Comparison of ENCODE assay signal across 17 cellular contexts in the genomic region with DNA sequence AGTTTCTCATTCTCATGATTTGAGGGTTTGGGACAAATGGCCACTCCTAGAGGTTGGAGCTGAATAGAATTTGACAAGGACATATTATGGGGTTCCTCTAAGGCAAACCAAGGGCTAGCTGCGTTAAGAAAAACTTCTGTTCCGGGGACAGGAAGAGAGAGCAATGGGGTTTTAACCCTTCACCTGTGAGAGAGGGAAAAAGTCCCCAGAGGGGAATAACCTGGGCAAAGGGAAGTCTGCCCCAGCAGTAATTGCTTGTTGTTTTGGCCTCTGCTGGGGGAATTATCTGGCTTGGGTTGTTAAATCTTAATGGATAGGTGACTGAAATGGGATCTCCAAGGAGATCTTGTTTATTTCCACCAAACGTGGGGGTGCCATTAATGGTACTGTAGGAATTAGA.
DNase-seq lines count a peak whose midpoint lies in the region; ATAC-seq, FAIRE-seq and TF ChIP-seq lines count a peak whose summit lies in the region.
"Had no signal": no experiment of that assay in that cellular context is flagged by ENCODE, and none has a peak within 500 bp of the region (broad histone marks: within the 10 kb centered on the region; RNA-seq: fewer than 3 reads in every experiment).

No MANE protein-coding gene starts in this region.

- FAIRE-seq in HepG2 (lab: Jason Lieb, UNC): no peak
- FAIRE-seq: GM12891, GM19239 had no signal

- ATAC-seq in GM18873 (IDR thresholded peaks at IDR 0.05; ENCODE audit: low FRiP score, unreplicated experiment): peak; percentile 52
- peak; percentile 91 for ATAC-seq in HG03432 (IDR thresholded peaks at IDR 0.05; ENCODE audit: unreplicated experiment)
- no peak for ATAC-seq in HepG2
- ATAC-seq in HG02973 (IDR thresholded peaks at IDR 0.05; ENCODE audit: unreplicated experiment): no peak
- ATAC-seq: CD8-positive, alpha-beta T cell had no signal

- TF ChIP-seq POLR2A in HepG2 (IDR thresholded peaks at IDR 0.05; ENCODE audit: insufficient read depth in 1 of 2, low read depth in 2 of 2, low read length in 2 of 2): no peak

- H3K4me3 ChIP-seq in HepG2 (replicated peaks in 1 of 3; ENCODE audit: insufficient read depth in 1 of 3, low read depth in 2 of 3, low read length in 3 of 3): no peak overlapping the region

- no peak for TF ChIP-seq CTCF in GM10266 (IDR thresholded peaks at IDR 0.05; ENCODE audit: control insufficient read depth, insufficient read depth, low read depth, missing control alignments)
- TF ChIP-seq CTCF in GM20000 (IDR thresholded peaks at IDR 0.05; ENCODE audit: extremely low read depth, missing control alignments): no peak
- TF ChIP-seq CTCF in HepG2 (CRISPR knock-in tag; IDR thresholded peaks at IDR 0.05): no peak

- in situ Hi-C loops in HepG2 (cut with HindIII; ENCODE audit: extremely low pct_ligation_motif_present, low pct_unique_long_range_greater_than_20kb): no loop called here

- TF ChIP-seq RAD21 in HepG2 (CRISPR knock-in tag; IDR thresholded peaks at IDR 0.05): no peak

- no peaks in the 10 kb centered on the region for H3K36me3 ChIP-seq in HepG2 (replicated peaks in 1 of 2; ENCODE audit: control insufficient read depth in 1 of 2, insufficient read depth in 2 of 2, low read length in 2 of 2)

- TF ChIP-seq EP300 in HepG2 (IDR thresholded peaks at IDR 0.05; ENCODE audit: low read depth in 2 of 2, low read length in 2 of 2) (no peak), HepG2 (CRISPR knock-in tag; IDR thresholded peaks at IDR 0.05; ENCODE audit: borderline replicate concordance) (no peak)

- CTCF ChIA-PET in HepG2 (lab: Yijun Ruan, JAX; ENCODE audit: low intra/inter-chr PET ratio, low total read pairs): no interaction called here

- no peak overlapping the region for H3K9ac ChIP-seq in HepG2 (ENCODE audit: insufficient read depth, low read depth, low read length)

- H2AFZ ChIP-seq in HepG2 (ENCODE audit: low read length): no peak overlapping the region

- WGBS in HepG2 (ENCODE audit: low lambda C conversion rate): 0% methylated on average over 3 of the region's 3 CpGs

- no peak overlapping the region for H3K4me2 ChIP-seq in HepG2 (ENCODE audit: low read depth, low read length)

- no peaks in the 10 kb centered on the region for H3K79me2 ChIP-seq in HepG2 (ENCODE audit: insufficient read depth, low read length)

- H3K27me3 ChIP-seq in HepG2 (ENCODE audit: control insufficient read depth in 1 of 2, insufficient read depth in 2 of 2, low read length in 2 of 2): no peaks in the 10 kb centered on the region

- no peaks in the 10 kb centered on the region for H3K4me1 ChIP-seq in HepG2 (ENCODE audit: insufficient read depth, low read length)

- intact Hi-C loops in HepG2 (cut with micrococcal nuclease; ENCODE audit: unreplicated experiment): no loop called here

- H3K27ac ChIP-seq in HepG2 (ENCODE audit: extremely low read length, insufficient read depth, low read length): no peak overlapping the region
- H3K27ac ChIP-seq: 22Rv1 had no signal

- BruUV-seq in HepG2 (replicated peaks; lab: Mats Ljungman, UMichigan): no TSS peak

- POLR2A ChIA-PET in HepG2 (lab: Yijun Ruan, JAX): no interaction called here

- H4K20me1 ChIP-seq in HepG2 (ENCODE audit: insufficient read depth, low read length): no peaks in the 10 kb centered on the region

- no peaks in the 10 kb centered on the region for H3K9me3 ChIP-seq in HepG2 (ENCODE audit: low read length)

- peak; percentile 6 for DNase-seq in GM10266 (ENCODE audit: extremely low spot score)
- DNase-seq in GM20000 (ENCODE audit: low spot score): peak; percentile 13
- no peak for DNase-seq in NCI-H1092 (lab: John Stamatoyannopoulos, UW)
- no peak for DNase-seq in HepG2 (ENCODE audit: low spot score)
- no peak for DNase-seq in RKO (ENCODE audit: low spot score)
- DNase-seq: CD8-positive, alpha-beta T cell; COR-L47; GF-D8; HCEC 1CT; HFFc6; KG1 had no signal

TF ChIP-seq in HepG2, 621 proteins besides CTCF, POLR2A, EP300 and RAD21:
- TF ChIP-seq FOXP1 (IDR thresholded peaks at IDR 0.05) (no peak), FOXP1 (CRISPR knock-in tag; IDR thresholded peaks at IDR 0.05) (no peak), SMYD3 (CRISPR knock-in tag; IDR thresholded peaks at IDR 0.05) (no peak)

Comparison
In these comparisons a context has a peak if more than half of its experiments do, and no peak if none do; other contexts are left out.
1. DNase-seq: peak in GM10266 (single experiment) and GM20000 (single experiment); none in NCI-H1092 (single experiment), HepG2 (single experiment) and RKO (single experiment).
2. ATAC-seq: peak in GM18873 (single experiment) and HG03432 (single experiment); none in HepG2 (single experiment) and HG02973 (single experiment).